In genomic region chr14:30969796-30970195, GRCh38 we compare ENCODE assay signal across 8 cellular contexts. TPM values are rescaled to one million over a fixed set of nuclear protein-coding genes. Genes with fewer than 3 reads are reported as not detected.
A peak's percentile ranks its signal among the peaks of the same experiment; 100 is the strongest.
DNase-seq lines count a peak whose midpoint lies in the region; ATAC-seq and TF ChIP-seq lines count a peak whose summit lies in the region.
"Not testable (repeated sequence)": the region's sequence is repeated elsewhere in the genome, so short reads cannot be mapped to it uniquely, and the experiment has no call there.

No MANE protein-coding gene starts in this region.

- H3K27me3 Mint-ChIP-seq in activated naive CD4-positive, alpha-beta T cell treated with anti-CD3 and anti-CD28 coated beads for 36 hours (ENCODE audit: low read depth); stimulated activated naive CD8-positive, alpha-beta T cell treated with anti-CD3 and anti-CD28 coated beads, Interleukin-15, Interleukin-2, amounts not matched to agents 100 ng/mL and 50 ng/mL, for 24 hours: not testable (repeated sequence)

- H3K4me3 Mint-ChIP-seq in activated naive CD4-positive, alpha-beta T cell treated with anti-CD3 and anti-CD28 coated beads for 36 hours: peak overlapping the region; percentile 13
- H3K4me3 Mint-ChIP-seq in stimulated activated naive CD8-positive, alpha-beta T cell treated with anti-CD3 and anti-CD28 coated beads, Interleukin-15, Interleukin-2, amounts not matched to agents 100 ng/mL and 50 ng/mL, for 24 hours: peak overlapping the region; percentile 56

- H3K27ac Mint-ChIP-seq in activated naive CD4-positive, alpha-beta T cell treated with anti-CD3 and anti-CD28 coated beads for 36 hours: peak overlapping the region; percentile 20
- H3K27ac Mint-ChIP-seq in stimulated activated naive CD8-positive, alpha-beta T cell treated with anti-CD3 and anti-CD28 coated beads, Interleukin-15, Interleukin-2, amounts not matched to agents 100 ng/mL and 50 ng/mL, for 24 hours: peak overlapping the region; percentile 81

- H3K9me3 Mint-ChIP-seq in activated naive CD4-positive, alpha-beta T cell treated with anti-CD3 and anti-CD28 coated beads for 36 hours: peaks cover 17% of the 10 kb centered on the region
- H3K9me3 Mint-ChIP-seq in stimulated activated naive CD8-positive, alpha-beta T cell treated with anti-CD3 and anti-CD28 coated beads, Interleukin-15, Interleukin-2, amounts not matched to agents 100 ng/mL and 50 ng/mL, for 24 hours: peaks cover 15% of the 10 kb centered on the region

- DNase-seq in GM13977 (ENCODE audit: low spot score): peak; percentile 18
- DNase-seq in activated CD4-positive, alpha-beta T cell treated with anti-CD3 and anti-CD28 coated beads for 48 hours: peak; percentile 62
- peak; percentile 77 for DNase-seq in activated naive CD4-positive, alpha-beta T cell treated with anti-CD3 and anti-CD28 coated beads for 36 hours
- DNase-seq in stimulated activated CD4-positive, alpha-beta T cell treated with anti-CD3 and anti-CD28 coated beads, Interleukin-2, amount 100 ng/mL, for 24 hours: peak; percentile 42 to 53

- intact Hi-C loops in activated naive CD4-positive, alpha-beta T cell treated with anti-CD3 and anti-CD28 coated beads for 36 hours (cut with micrococcal nuclease): loop anchor here (1.0 to 5.0 kb wide), 3 partner anchors 25 to 238 kb away; partner anchors contain the start of genes HECTD1 and STRN3

- ATAC-seq in GM19351 (IDR thresholded peaks at IDR 0.05; ENCODE audit: unreplicated experiment) (peak; percentile 63), HG02678 (IDR thresholded peaks at IDR 0.05; ENCODE audit: unreplicated experiment) (peak; percentile 82), HG03354 (IDR thresholded peaks at IDR 0.05; ENCODE audit: poor library complexity, severe bottlenecking, unreplicated experiment) (peak; percentile 63)

- peaks cover 20% of the 10 kb centered on the region for H3K36me3 Mint-ChIP-seq in activated naive CD4-positive, alpha-beta T cell treated with anti-CD3 and anti-CD28 coated beads for 36 hours (ENCODE audit: low read depth)
- H3K36me3 Mint-ChIP-seq in stimulated activated naive CD8-positive, alpha-beta T cell treated with anti-CD3 and anti-CD28 coated beads, Interleukin-15, Interleukin-2, amounts not matched to agents 100 ng/mL and 50 ng/mL, for 24 hours (ENCODE audit: low read depth): peaks cover 21% of the 10 kb centered on the region

- not testable (repeated sequence) for TF ChIP-seq CTCF in GM13977 (IDR thresholded peaks at IDR 0.05; ENCODE audit: extremely low read depth, insufficient read depth, missing control alignments)

- CTCF ChIA-PET in activated naive CD4-positive, alpha-beta T cell treated with anti-CD3 and anti-CD28 coated beads for 36 hours (lab: Charles Lee): interaction anchor here (0.5 kb wide), 1 partner anchor 333 kb away, joined by 6 read pairs; no protein-coding TSS in a partner anchor

- in situ Hi-C loops in GM13977 (cut with MboI; ENCODE audit: low pct_unique_long_range_greater_than_20kb, low sequenced_read_pairs, unreplicated experiment): not testable (repeated sequence)

- peaks cover 45% of the 10 kb centered on the region for H3K4me1 Mint-ChIP-seq in activated naive CD4-positive, alpha-beta T cell treated with anti-CD3 and anti-CD28 coated beads for 36 hours (ENCODE audit: low read depth)
- peaks cover 58% of the 10 kb centered on the region for H3K4me1 Mint-ChIP-seq in stimulated activated naive CD8-positive, alpha-beta T cell treated with anti-CD3 and anti-CD28 coated beads, Interleukin-15, Interleukin-2, amounts not matched to agents 100 ng/mL and 50 ng/mL, for 24 hours (ENCODE audit: low read depth)

RNA-seq across cellular contexts. Expression of gene AP4S1, which starts 55.7 kb away (rescaled TPM):
- 1 to 10 TPM; 1.6 to 2.9 TPM for total RNA-seq in activated naive CD4-positive, alpha-beta T cell treated with anti-CD3 and anti-CD28 coated beads for 36 hours

RNA-seq across cellular contexts. Expression of gene STRN3, which starts 56.4 kb away (rescaled TPM):
- total RNA-seq in activated naive CD4-positive, alpha-beta T cell treated with anti-CD3 and anti-CD28 coated beads for 36 hours: 10 to 100 TPM; 12.6 to 13.8 TPM

Comparison
In these comparisons a context has a peak if more than half of its experiments do, and no peak if none do; other contexts are left out.
1. Peak in every context shown above with its lines: DNase-seq and ATAC-seq.
2. DNase-seq: peak in every context shown above with its lines; median percentile 77 in activated naive CD4-positive, alpha-beta T cell treated with anti-CD3 and anti-CD28 coated beads for 36 hours; 62 in activated CD4-positive, alpha-beta T cell treated with anti-CD3 and anti-CD28 coated beads for 48 hours; 48 in stimulated activated CD4-positive, alpha-beta T cell treated with anti-CD3 and anti-CD28 coated beads, Interleukin-2, amount 100 ng/mL, for 24 hours; 18 in GM13977.